In genomic region chr16:82990155-82990554, GRCh38 we compare ENCODE assay signal across 21 cellular contexts.
A peak's percentile ranks its signal among the peaks of the same experiment; 100 is the strongest.
DNase-seq lines count a peak whose midpoint lies in the region; ATAC-seq, FAIRE-seq and TF ChIP-seq lines count a peak whose summit lies in the region.
"Had no signal": no experiment of that assay in that cellular context is flagged by ENCODE, and none has a peak within 500 bp of the region (broad histone marks: within the 10 kb centered on the region; RNA-seq: fewer than 3 reads in every experiment).

No MANE protein-coding gene starts in this region.

- no peak overlapping the region for H3K4me3 ChIP-seq in mammary epithelial cell (replicated peaks in 1 of 3; ENCODE audit: insufficient read depth in 1 of 3, low read depth in 2 of 3, low read length in 3 of 3)
- H3K4me3 ChIP-seq: A549, adrenal gland, colonic mucosa, SJSA1, upper lobe of left lung had no signal

- peak; percentile 53 for ATAC-seq in foreskin keratinocyte
- no peak for ATAC-seq in GM18511 (IDR thresholded peaks at IDR 0.05; ENCODE audit: unreplicated experiment)
- ATAC-seq: A549 had no signal

- no peak for FAIRE-seq in H54 (lab: Jason Lieb, UNC)
- FAIRE-seq: A549, kidney had no signal

- CTCF ChIA-PET in mammary epithelial cell (lab: Charles Lee; ENCODE audit: low non-redundant PET), result no interaction called here

- no peaks in the 10 kb centered on the region for H3K36me3 ChIP-seq in mammary epithelial cell (ENCODE audit: insufficient read depth, low read length)
- H3K36me3 ChIP-seq: adrenal gland, colonic mucosa, neutrophil, SJSA1, upper lobe of left lung had no signal

- no peaks in the 10 kb centered on the region for H4K20me1 ChIP-seq in mammary epithelial cell (ENCODE audit: insufficient read depth, low read length)

- in situ Hi-C loops in mammary epithelial cell (cut with MboI; ENCODE audit: low sequenced_read_pairs in 2 of 2), result no loop called here

- H3K27ac ChIP-seq in mammary epithelial cell (ENCODE audit: insufficient read depth, low read depth, low read length) (no peak overlapping the region), foreskin keratinocyte (no peak overlapping the region)
- H3K27ac ChIP-seq: A549, adrenal gland, neutrophil, SJSA1, upper lobe of left lung had no signal

- DNase-seq in A172 (ENCODE audit: low spot score) (peak; percentile 47), H54 (ENCODE audit: insufficient read length, low spot score) (peak; percentile 31), mammary epithelial cell (peak; percentile 36), foreskin keratinocyte (peak in 1 of 2 donors; percentile 33), NOMO-1 treated with DMSO at 0.1 percent for 48 hours (lab: John Stamatoyannopoulos, UW; ENCODE audit: unreplicated experiment) (no peak), SKM-1 (lab: John Stamatoyannopoulos, UW; ENCODE audit: unreplicated experiment) (no peak), middle frontal gyrus (ENCODE audit: extremely low spot score, low spot score) (no peak)
- DNase-seq: activated CD4-positive, alpha-beta T cell treated with anti-CD3 and anti-CD28 coated beads for 1 hour; adrenal gland; CD8-positive, alpha-beta memory T cell; colonic mucosa; kidney; MV-4-11; NCI-H2029; NCI-H446 treated with DMSO at 0.1 percent for 48 hours; T-helper 9 cell; upper lobe of left lung had no signal

- no peak overlapping the region for H3K9ac ChIP-seq in mammary epithelial cell (ENCODE audit: insufficient read depth, low read length)

- TF ChIP-seq CTCF in mammary epithelial cell (conservative IDR thresholded peaks at IDR 0.05 in 1 of 2, IDR thresholded peaks at IDR 0.05 in 1 of 2; ENCODE audit: extremely low read depth in 1 of 2, insufficient read depth in 1 of 2, low read depth in 1 of 2, low read length in 2 of 2) (no peak), foreskin keratinocyte (conservative IDR thresholded peaks at IDR 0.05) (no peak)

- peaks cover 11% of the 10 kb centered on the region for H3K79me2 ChIP-seq in mammary epithelial cell (ENCODE audit: insufficient read depth, low read length)

- 83% methylated on average over 2 of the region's 3 CpGs for WGBS in mammary epithelial cell (ENCODE audit: low coverage, missing lambda C conversion rate)

- no peaks in the 10 kb centered on the region for H3K4me1 ChIP-seq in mammary epithelial cell (ENCODE audit: insufficient read depth, low read length)
- no peaks in the 10 kb centered on the region for H3K4me1 ChIP-seq in foreskin keratinocyte
- H3K4me1 ChIP-seq: A549, adrenal gland, colonic mucosa, upper lobe of left lung had no signal

- no TSS peak for BruUV-seq in mammary epithelial cell (replicated peaks; lab: Mats Ljungman, UMichigan)

- H3K27me3 ChIP-seq in mammary epithelial cell (ENCODE audit: insufficient read depth, low read length) (no peaks in the 10 kb centered on the region), foreskin keratinocyte (no peaks in the 10 kb centered on the region)
- H3K27me3 ChIP-seq: adrenal gland, colonic mucosa, neutrophil, SJSA1, upper lobe of left lung had no signal

- H2AFZ ChIP-seq in mammary epithelial cell (ENCODE audit: low read depth, low read length), result no peak overlapping the region

- no peak overlapping the region for H3K4me2 ChIP-seq in mammary epithelial cell (ENCODE audit: insufficient read depth, low read depth, low read length)
- H3K4me2 ChIP-seq: A549 had no signal

- dilution Hi-C loops in mammary epithelial cell (cut with HindIII; ENCODE audit: low sequenced_read_pairs), result no loop called here

- intact Hi-C loops in mammary epithelial cell (cut with micrococcal nuclease), result no loop called here

- TF ChIP-seq POLR2A in H54 (IDR thresholded peaks at IDR 0.05; ENCODE audit: low read depth, low read length), result no peak

- H3K9me3 ChIP-seq in mammary epithelial cell (replicated peaks; ENCODE audit: insufficient read depth, low read length), result no peaks in the 10 kb centered on the region
- H3K9me3 ChIP-seq: A549, adrenal gland, colonic mucosa, neutrophil, SJSA1, upper lobe of left lung had no signal

Comparison
In these comparisons a context has a peak if more than half of its experiments do, and no peak if none do; other contexts are left out.
1. DNase-seq: peak in A172 (single experiment), H54 (single experiment) and mammary epithelial cell (single experiment); none in NOMO-1 treated with DMSO at 0.1 percent for 48 hours (single experiment), SKM-1 (single experiment) and middle frontal gyrus (single experiment).